Comparison of ENCODE assay signal across 1 cellular context in genomic region chrX:133746593-133746992, GRCh38.
TF ChIP-seq lines count a peak whose summit lies in the region.

No MANE protein-coding gene starts in this region.

TF ChIP-seq in GM23338, 12 proteins besides CTCF, POLR2A, EP300 and RAD21 (continued from another document):
- no peak for TF ChIP-seq ZNF462 (CRISPR knock-in tag; IDR thresholded peaks at IDR 0.05)
- TF ChIP-seq JUNB (IDR thresholded peaks at IDR 0.05; ENCODE audit: unreplicated experiment), result no peak
- no peak for TF ChIP-seq REST (IDR thresholded peaks at IDR 0.05; ENCODE audit: unreplicated experiment)
- TF ChIP-seq NANOG (IDR thresholded peaks at IDR 0.05; ENCODE audit: borderline replicate concordance), result no peak
- no peak for TF ChIP-seq ETS1 (IDR thresholded peaks at IDR 0.05)
